ENCODE assay signal across 37 cellular contexts in the genomic region with DNA sequence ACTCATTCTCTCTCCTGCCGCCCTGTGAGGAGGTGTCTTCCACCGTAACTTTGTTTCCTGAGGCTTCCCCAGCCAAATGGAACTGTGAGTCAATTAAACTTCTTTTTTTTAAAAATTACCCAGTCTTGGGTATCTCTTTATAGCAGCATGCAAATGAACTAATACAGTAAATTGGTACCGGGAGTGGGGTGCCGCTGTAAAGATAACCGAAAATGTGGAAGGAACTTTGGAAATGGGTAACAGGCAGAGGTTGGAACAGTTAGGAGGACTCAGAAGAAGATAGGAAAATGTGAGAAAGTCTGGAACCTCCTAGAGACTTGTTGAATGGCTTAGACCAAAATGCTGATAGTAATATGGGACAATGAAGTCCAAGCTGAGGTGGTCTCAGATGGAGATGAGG.
"Had no signal": no experiment of that assay in that cellular context is flagged by ENCODE, and none has a peak within 500 bp of the region (broad histone marks: within the 10 kb centered on the region; RNA-seq: fewer than 3 reads in every experiment).

No MANE protein-coding gene starts in this region.

- H3K36me3 ChIP-seq: adrenal gland, brain microvascular endothelial cell, breast epithelium had no signal

- ATAC-seq: activated CD8-positive, alpha-beta T cell treated with anti-CD3 and anti-CD28 coated beads for 36 hours; activated naive CD4-positive, alpha-beta T cell treated with anti-CD3 and anti-CD28 coated beads, Interleukin-2, amount 50 U/mL, for 72 hours; activated T-cell treated with anti-CD3 and anti-CD28 coated beads, Interleukin-2, amount 50 U/mL, for 4 hours; activated T-cell treated with anti-CD3 and anti-CD28 coated beads, Interleukin-2, amount 50 U/mL, for 72 hours; activated T-helper 17 cell treated with anti-CD3 and anti-CD28 coated beads, Interleukin-2, amount 50 U/mL, for 72 hours; body of pancreas had no signal

- H3K4me1 ChIP-seq: breast epithelium had no signal

- H3K9me3 ChIP-seq: adrenal gland had no signal

- H3K4me3 ChIP-seq: adrenal gland, body of pancreas, breast epithelium had no signal

- H3K4me3 Mint-ChIP-seq: activated B cell treated with CpG ODN at 0.5 μM for 24 hours; activated CD4-positive, alpha-beta memory T cell treated with anti-CD3 and anti-CD28 coated beads for 36 hours; activated CD4-positive, alpha-beta T cell treated with anti-CD3 and anti-CD28 coated beads, Interleukin-2, amount 10 ng/mL, durations not matched to agents 24 days and 14 days; activated CD8-positive, alpha-beta T cell treated with anti-CD3 and anti-CD28 coated beads for 36 hours; activated naive CD4-positive, alpha-beta T cell treated with anti-CD3 and anti-CD28 coated beads for 36 hours; activated naive CD8-positive, alpha-beta T cell treated with anti-CD3 and anti-CD28 coated beads for 36 hours; activated T-cell treated with anti-CD3 and anti-CD28 coated beads, Interleukin-2, amount 50 U/mL, for 4 hours; activated T-cell treated with anti-CD3 and anti-CD28 coated beads, Interleukin-2, amount 50 U/mL, for 72 hours; activated T-helper 1 cell treated with anti-CD3 and anti-CD28 coated beads, Interleukin-12 subunit alpha, Interleukin-12 subunit beta, Interleukin-2, Interleukin-4 antibody, amounts not matched to agents 30 ng/mL and 10 ng/mL and 1 ng/mL, durations not matched to agents 14 hours and 24 hours and 36 hours; activated T-helper 17 cell treated with anti-CD3 and anti-CD28 coated beads, Interleukin-2, amount 50 U/mL, for 72 hours; T-helper 1 cell treated with Interleukin-12 subunit alpha and Interleukin-12 subunit beta and Interleukin-4 antibody, amounts not matched to agents 30 μg/mL and 1 μg/mL, for 36 hours; T-helper 2 cell treated with Interferon-gamma antibody and Interleukin-4, amounts not matched to agents 5 μg/mL and 100 μg/mL, for 36 hours had no signal

- FAIRE-seq: astrocyte, TTC549 had no signal

- H3K27ac Mint-ChIP-seq: activated B cell treated with CpG ODN at 0.5 μM for 24 hours; activated CD4-positive, alpha-beta memory T cell treated with anti-CD3 and anti-CD28 coated beads for 36 hours; activated CD4-positive, alpha-beta T cell treated with anti-CD3 and anti-CD28 coated beads, Interleukin-2, amount 10 ng/mL, durations not matched to agents 24 days and 14 days; activated CD8-positive, alpha-beta T cell treated with anti-CD3 and anti-CD28 coated beads for 36 hours; activated naive CD4-positive, alpha-beta T cell treated with anti-CD3 and anti-CD28 coated beads for 36 hours; activated naive CD4-positive, alpha-beta T cell treated with anti-CD3 and anti-CD28 coated beads, Interleukin-2, amount 50 U/mL, for 72 hours; activated naive CD8-positive, alpha-beta T cell treated with anti-CD3 and anti-CD28 coated beads for 36 hours; activated T-cell treated with anti-CD3 and anti-CD28 coated beads, Interleukin-2, amount 50 U/mL, for 72 hours; activated T-helper 1 cell treated with anti-CD3 and anti-CD28 coated beads, Interleukin-12 subunit alpha, Interleukin-12 subunit beta, Interleukin-2, Interleukin-4 antibody, amounts not matched to agents 30 ng/mL and 10 ng/mL and 1 ng/mL, durations not matched to agents 14 hours and 24 hours and 36 hours; activated T-helper 17 cell treated with anti-CD3 and anti-CD28 coated beads, Interleukin-2, amount 50 U/mL, for 72 hours; T-helper 1 cell treated with Interleukin-12 subunit alpha and Interleukin-12 subunit beta and Interleukin-4 antibody, amounts not matched to agents 30 μg/mL and 1 μg/mL, for 36 hours; T-helper 2 cell treated with Interferon-gamma antibody and Interleukin-4, amounts not matched to agents 5 μg/mL and 100 μg/mL, for 36 hours had no signal

- H3K27me3 ChIP-seq: adrenal gland, body of pancreas, brain microvascular endothelial cell, breast epithelium had no signal

- DNase-seq: activated B cell treated with CpG ODN at 0.5 μM for 24 hours; activated CD4-positive, alpha-beta memory T cell treated with anti-CD3 and anti-CD28 coated beads for 36 hours; activated CD4-positive, alpha-beta T cell treated with anti-CD3 and anti-CD28 coated beads for 4 hours; activated CD4-positive, alpha-beta T cell treated with anti-CD3 and anti-CD28 coated beads, Interleukin-2, amount 10 ng/mL, durations not matched to agents 24 days and 14 days; activated CD4-positive, alpha-beta T cell treated with anti-CD3 and anti-CD28 coated beads, Interleukin-2, amount 50 U/mL, for 1 hour; activated CD4-positive, alpha-beta T cell treated with anti-CD3 and anti-CD28 coated beads, Interleukin-2, amount 50 U/mL, for 4 hours; activated CD4-positive, CD25-positive, alpha-beta regulatory T cell treated with anti-CD3 and anti-CD28 coated beads, Interleukin-2, amount 50 U/mL, for 72 hours; activated CD8-positive, alpha-beta memory T cell treated with anti-CD3 and anti-CD28 coated beads, Interleukin-2, amount 50 U/mL, for 4 hours; activated CD8-positive, alpha-beta T cell treated with anti-CD3 and anti-CD28 coated beads for 36 hours; activated effector memory CD4-positive, alpha-beta T cell treated with anti-CD3 and anti-CD28 coated beads, Interleukin-2, amount 50 U/mL, for 16 hours; activated gamma-delta T cell treated with Interleukin-2 at 50 U/mL for 16 hours; activated naive CD4-positive, alpha-beta T cell; activated naive CD4-positive, alpha-beta T cell treated with anti-CD3 and anti-CD28 coated beads for 36 hours; activated naive CD4-positive, alpha-beta T cell treated with anti-CD3 and anti-CD28 coated beads, Interleukin-2, amount 50 U/mL, for 16 hours; activated naive CD8-positive, alpha-beta T cell treated with anti-CD3 and anti-CD28 coated beads for 36 hours; activated T-cell treated with anti-CD3 and anti-CD28 coated beads for 4 hours; activated T-cell treated with anti-CD3 and anti-CD28 coated beads, Interleukin-2, amount 50 U/mL, for 1 hour; activated T-cell treated with anti-CD3 and anti-CD28 coated beads, Interleukin-2, amount 50 U/mL, for 4 hours; activated T-cell treated with anti-CD3 and anti-CD28 coated beads, Interleukin-2, amount 50 U/mL, for 72 hours; adrenal gland; amniotic stem cell; aorta; body of pancreas; brain microvascular endothelial cell; central memory CD4-positive, alpha-beta T cell; T-helper 1 cell; T-helper 2 cell; T-helper 9 cell had no signal

- H3K27me3 Mint-ChIP-seq: activated B cell treated with CpG ODN at 0.5 μM for 24 hours; activated CD4-positive, alpha-beta memory T cell treated with anti-CD3 and anti-CD28 coated beads for 36 hours; activated CD4-positive, alpha-beta T cell treated with anti-CD3 and anti-CD28 coated beads, Interleukin-2, amount 10 ng/mL, durations not matched to agents 24 days and 14 days; activated CD8-positive, alpha-beta T cell treated with anti-CD3 and anti-CD28 coated beads for 36 hours; activated naive CD8-positive, alpha-beta T cell treated with anti-CD3 and anti-CD28 coated beads for 36 hours; activated T-helper 17 cell treated with anti-CD3 and anti-CD28 coated beads, Interleukin-2, amount 50 U/mL, for 72 hours had no signal

- H3K4me1 Mint-ChIP-seq: activated CD4-positive, alpha-beta T cell treated with anti-CD3 and anti-CD28 coated beads, Interleukin-2, amount 10 ng/mL, durations not matched to agents 24 days and 14 days; activated naive CD8-positive, alpha-beta T cell treated with anti-CD3 and anti-CD28 coated beads for 36 hours had no signal

- H3K27ac ChIP-seq: adrenal gland, body of pancreas, brain microvascular endothelial cell, breast epithelium, VCaP had no signal
